In genomic region chr17:66944365-66945203, GRCh38 we compare ENCODE assay signal across 12 cellular contexts. TPM values are rescaled to one million over a fixed set of nuclear protein-coding genes. Genes with fewer than 3 reads are reported as not detected.
DNase-seq lines count a peak whose midpoint lies in the region; ATAC-seq and TF ChIP-seq lines count a peak whose summit lies in the region.
"Had no signal": no experiment of that assay in that cellular context is flagged by ENCODE, and none has a peak within 500 bp of the region (broad histone marks: within the 10 kb centered on the region; RNA-seq: fewer than 3 reads in every experiment).

No MANE protein-coding gene starts in this region.

- no peaks in the 10 kb centered on the region for H3K9me3 ChIP-seq in left ventricle myocardium inferior (replicated peaks)
- no peaks in the 10 kb centered on the region for H3K9me3 ChIP-seq in left lung
- no peaks in the 10 kb centered on the region for H3K9me3 ChIP-seq in ovary
- H3K9me3 ChIP-seq: SJCRH30 had no signal

- H3K4me3 ChIP-seq in left ventricle myocardium inferior = no peak overlapping the region
- no peak overlapping the region for H3K4me3 ChIP-seq in left lung
- no peak overlapping the region for H3K4me3 ChIP-seq in ovary
- H3K4me3 ChIP-seq: SJCRH30 had no signal

- H3K9me3 Mint-ChIP-seq in WTC11 (peaks cover 4% of the 10 kb centered on the region), type B pancreatic cell (peaks cover 7% of the 10 kb centered on the region)
- H3K9me3 Mint-ChIP-seq: activated T-cell treated with anti-CD3 and anti-CD28 coated beads, Interleukin-2, amount 50 U/mL, for 4 hours had no signal

- TF ChIP-seq POLR2A in ovary (IDR thresholded peaks at IDR 0.05) = no peak

- ATAC-seq in WTC11 = peak; percentile 54
- peak; percentile 37 for ATAC-seq in left lung
- no peak for ATAC-seq in HG02938 (IDR thresholded peaks at IDR 0.05; ENCODE audit: unreplicated experiment)
- ATAC-seq: activated T-cell treated with anti-CD3 and anti-CD28 coated beads, Interleukin-2, amount 50 U/mL, for 4 hours had no signal

- POLR2A ChIA-PET in WTC11 (lab: Charles Lee) = no interaction called here

- no peaks in the 10 kb centered on the region for H3K36me3 ChIP-seq in left ventricle myocardium inferior
- H3K36me3 ChIP-seq in left lung = no peaks in the 10 kb centered on the region
- H3K36me3 ChIP-seq in ovary = no peaks in the 10 kb centered on the region
- H3K36me3 ChIP-seq: SJCRH30 had no signal

- DNase-seq in cardiac septum (ENCODE audit: low spot score) = peak; percentile 27
- no peak for DNase-seq in left ventricle myocardium inferior
- DNase-seq in WTC11 (ENCODE audit: low spot score) = no peak
- peak in 1 of 2 donors; percentile 25 for DNase-seq in left lung
- no peak for DNase-seq in type B pancreatic cell (ENCODE audit: extremely low spot score, unreplicated experiment)
- no peak for DNase-seq in NOMO-1 treated with DMSO at 0.1 percent for 48 hours (lab: John Stamatoyannopoulos, UW; ENCODE audit: unreplicated experiment)
- no peak for DNase-seq in ovary
- DNase-seq: activated CD4-positive, CD25-positive, alpha-beta regulatory T cell treated with anti-CD3 and anti-CD28 coated beads, Interleukin-2, amount 50 U/mL, for 72 hours; activated T-cell treated with anti-CD3 and anti-CD28 coated beads, Interleukin-2, amount 50 U/mL, for 4 hours; AML-193; SJCRH30 had no signal

- CTCF ChIA-PET in WTC11 (lab: Charles Lee) = interaction anchor here (0.7 to 1.8 kb wide), 5 partner anchors 8 to 103 kb away, joined by 3 to 12 read pairs (median 4); no protein-coding TSS in a partner anchor

- H3K36me3 Mint-ChIP-seq in WTC11 (peaks cover 2% of the 10 kb centered on the region; the same call in 1 of the 2 replicates), type B pancreatic cell (no peaks in the 10 kb centered on the region)

- intact Hi-C loops in cardiac septum (cut with DNase I) (no loop called here), left ventricle myocardium inferior (cut with micrococcal nuclease) (no loop called here), left lung (cut with DNase I) (no loop called here), ovary (cut with DNase I) (no loop called here)

- H3K27me3 Mint-ChIP-seq in WTC11 (ENCODE audit: low read depth) = no peaks in the 10 kb centered on the region; the same call in 1 of the 2 replicates
- H3K27me3 Mint-ChIP-seq in type B pancreatic cell = peaks cover 20% of the 10 kb centered on the region

- peaks cover 19% of the 10 kb centered on the region for H3K4me1 Mint-ChIP-seq in WTC11
- H3K4me1 Mint-ChIP-seq in type B pancreatic cell (ENCODE audit: unreplicated experiment) = peaks cover 44% of the 10 kb centered on the region

- H3K4me1 ChIP-seq in left ventricle myocardium inferior (no peaks in the 10 kb centered on the region), left lung (no peaks in the 10 kb centered on the region), ovary (ENCODE audit: insufficient read depth) (no peaks in the 10 kb centered on the region)

- H3K27me3 ChIP-seq in left ventricle myocardium inferior (ENCODE audit: low read depth) = peaks cover 99% of the 10 kb centered on the region
- peaks cover 0 to 63% of the 10 kb centered on the region in 2 donors for H3K27me3 ChIP-seq in left lung
- no peaks in the 10 kb centered on the region for H3K27me3 ChIP-seq in ovary
- H3K27me3 ChIP-seq: SJCRH30 had no signal

- TF ChIP-seq CTCF in left ventricle myocardium inferior (IDR thresholded peaks at IDR 0.05; ENCODE audit: borderline replicate concordance) = no peak
- TF ChIP-seq CTCF in WTC11 (IDR thresholded peaks at IDR 0.05) = no peak
- TF ChIP-seq CTCF in left lung (IDR thresholded peaks at IDR 0.05) = no peak
- no peak for TF ChIP-seq CTCF in type B pancreatic cell (conservative IDR thresholded peaks at IDR 0.05)
- TF ChIP-seq CTCF in ovary (IDR thresholded peaks at IDR 0.05) = no peak

- H3K27ac Mint-ChIP-seq in WTC11 (0 out of 2 replicates have a peak overlapping the region, but pooled peaks have one; percentile 18), type B pancreatic cell (peak overlapping the region; percentile 58)

- H3K4me3 Mint-ChIP-seq in WTC11 = no peak overlapping the region
- H3K4me3 Mint-ChIP-seq in type B pancreatic cell = peak overlapping the region; percentile 45
- H3K4me3 Mint-ChIP-seq: activated T-cell treated with anti-CD3 and anti-CD28 coated beads, Interleukin-2, amount 50 U/mL, for 4 hours had no signal

- TF ChIP-seq EP300 in ovary (IDR thresholded peaks at IDR 0.05) = no peak

- WGBS in ovary, 3 donors = 12 to 16% (median 12%) methylated on average over 16 of the region's 16 CpGs

- H3K27ac ChIP-seq in left ventricle myocardium inferior (replicated peaks) (no peak overlapping the region), left lung (no peak overlapping the region), ovary (no peak overlapping the region)
- H3K27ac ChIP-seq: SJCRH30 had no signal

TF ChIP-seq in WTC11, 78 proteins besides CTCF, POLR2A, EP300 and RAD21:
- no peak for TF ChIP-seq ZNF416 (CRISPR knock-in tag; IDR thresholded peaks at IDR 0.05)

RNA-seq across cellular contexts. Expression of gene CACNG4, which starts 19.9 kb away (rescaled TPM):
- total RNA-seq in cardiac septum (0.05 TPM), left ventricle myocardium inferior (not detected), WTC11 (2021) (1.6 to 3.4 TPM (median 2.3 TPM) in 3 replicates), left lung (1 to 10 TPM; 1.5 to 6.0 TPM), type B pancreatic cell (ENCODE audit: low replicate concordance) (27.5 and 32.1 TPM in 2 replicates), ovary (1 to 10 TPM in 1 of 7 donors, under 1 TPM in 4, not detected in 2; 0.15 to 4.9 (median 0.22) TPM)
- under 1 TPM; 0.02 to 0.22 TPM for polyA plus RNA-seq in ovary
